Comparison of ENCODE assay signal across 12 cellular contexts in genomic region chr5:61052870-61053269, GRCh38.
DNase-seq lines count a peak whose midpoint lies in the region; ATAC-seq and TF ChIP-seq lines count a peak whose summit lies in the region.
"Had no signal": no experiment of that assay in that cellular context is flagged by ENCODE, and none has a peak within 500 bp of the region (broad histone marks: within the 10 kb centered on the region; RNA-seq: fewer than 3 reads in every experiment).

No MANE protein-coding gene starts in this region.

- H4K20me1 ChIP-seq in PC-9 (ENCODE audit: insufficient read depth) = no peaks in the 10 kb centered on the region

- peak; percentile 80 for ATAC-seq in esophagus mucosa
- ATAC-seq in body of pancreas = no peak
- ATAC-seq in GM19395 (IDR thresholded peaks at IDR 0.05; ENCODE audit: unreplicated experiment) = no peak

- H3K27ac ChIP-seq in PC-9 (peak overlapping the region; percentile 46), Peyer's patch (peak overlapping the region in 1 of 4 donors; percentile 3), body of pancreas (no peak overlapping the region)
- H3K27ac ChIP-seq: 22Rv1, transverse colon had no signal

- TF ChIP-seq CTCF in PC-9 (conservative IDR thresholded peaks at IDR 0.05) (no peak), Peyer's patch (IDR thresholded peaks at IDR 0.05) (no peak), body of pancreas (IDR thresholded peaks at IDR 0.05) (no peak)

- H3K27me3 ChIP-seq in PC-9 (ENCODE audit: insufficient read depth, low read depth) = no peaks in the 10 kb centered on the region
- H3K27me3 ChIP-seq in Peyer's patch = no peaks in the 10 kb centered on the region
- H3K27me3 ChIP-seq in body of pancreas = no peaks in the 10 kb centered on the region
- H3K27me3 ChIP-seq: transverse colon had no signal

- no peak overlapping the region for H3K4me3 ChIP-seq in PC-9
- no peak overlapping the region for H3K4me3 ChIP-seq in Peyer's patch
- H3K4me3 ChIP-seq in body of pancreas = no peak overlapping the region
- H3K4me3 ChIP-seq: transverse colon had no signal

- no peak overlapping the region for H2AFZ ChIP-seq in PC-9

- no peaks in the 10 kb centered on the region for H3K9me2 ChIP-seq in PC-9 (ENCODE audit: insufficient read depth)

- H3F3A ChIP-seq in PC-9 (ENCODE audit: insufficient read depth, low read depth) = peaks cover 12% of the 10 kb centered on the region; the same call in 1 of the 2 replicates

- POLR2A ChIA-PET in PC-9 (lab: Charles Lee; ENCODE audit: unreplicated experiment) = interaction anchor here (0.5 to 0.7 kb wide), 4 partner anchors 278 to 1221 kb away, joined by 3 to 7 read pairs (median 4); no protein-coding TSS in a partner anchor

- DNase-seq in NCI-H446 treated with DMSO at 0.1 percent for 48 hours (lab: John Stamatoyannopoulos, UW) (peak; percentile 13), NCI-H446 (lab: John Stamatoyannopoulos, UW) (no peak), PC-9 (peak in 1 of 2 experiments; percentile 80), renal cortical epithelial cell (ENCODE audit: low read depth) (peak; percentile 99), Peyer's patch (no peak), body of pancreas (no peak)
- DNase-seq: activated B cell treated with CpG ODN at 0.5 μM for 24 hours, glutamatergic neuron, transverse colon had no signal

- CTCF ChIA-PET in PC-9 (lab: Charles Lee) = interaction anchor here (0.6 to 1.5 kb wide), 4 partner anchors 251 to 764 kb away, joined by 3 to 6 read pairs (median 4); no protein-coding TSS in a partner anchor

- 92 to 96% methylated on average over 2 of the region's 2 CpGs for WGBS in body of pancreas, 2 donors

- H3K79me2 ChIP-seq in PC-9 (ENCODE audit: low read depth) = peaks cover 3% of the 10 kb centered on the region; the same call in 1 of the 2 replicates

- no TSS peak for BruUV-seq in PC-9 (replicated peaks; lab: Mats Ljungman, UMichigan)

- H3K4me2 ChIP-seq in PC-9 = peak overlapping the region; percentile 43

- intact Hi-C loops in PC-9 (cut with micrococcal nuclease; ENCODE audit: unreplicated experiment) = loop anchor here (5.0 to 10.0 kb wide), 2 partner anchors 109 to 378 kb away; partner anchors contain the start of gene SMIM15
- intact Hi-C loops in body of pancreas (cut with DNase I) = no loop called here

- H3K4me1 ChIP-seq in PC-9 (replicated peaks; ENCODE audit: insufficient read depth) = peaks cover 38% of the 10 kb centered on the region
- peaks cover 0 to 14% (median 0%) of the 10 kb centered on the region in 4 donors for H3K4me1 ChIP-seq in Peyer's patch
- no peaks in the 10 kb centered on the region for H3K4me1 ChIP-seq in body of pancreas

- H3K36me3 ChIP-seq in PC-9 (ENCODE audit: low read depth) = 0 out of 2 replicates have a peak, but pooled peaks cover 4% of the 10 kb centered on the region
- H3K36me3 ChIP-seq in Peyer's patch = no peaks in the 10 kb centered on the region
- no peaks in the 10 kb centered on the region for H3K36me3 ChIP-seq in body of pancreas (replicated peaks in 1 of 2; ENCODE audit: insufficient read depth in 1 of 2, low read depth in 2 of 2)
- H3K36me3 ChIP-seq: transverse colon had no signal

- no peak for TF ChIP-seq POLR2A in Peyer's patch (IDR thresholded peaks at IDR 0.05)
- TF ChIP-seq POLR2A in body of pancreas (IDR thresholded peaks at IDR 0.05) = no peak

- H3K9me3 ChIP-seq in PC-9 (ENCODE audit: insufficient read depth, low read depth) (no peaks in the 10 kb centered on the region), Peyer's patch (no peaks in the 10 kb centered on the region), body of pancreas (no peaks in the 10 kb centered on the region)
- H3K9me3 ChIP-seq: transverse colon had no signal

Comparison
In these comparisons a context has a peak if more than half of its experiments do, and no peak if none do; other contexts are left out.
1. DNase-seq: peak in NCI-H446 treated with DMSO at 0.1 percent for 48 hours (single experiment) and renal cortical epithelial cell (single experiment); none in NCI-H446 (0 of 2), Peyer's patch (0 of 3) and body of pancreas (0 of 4).